In the genomic region with DNA sequence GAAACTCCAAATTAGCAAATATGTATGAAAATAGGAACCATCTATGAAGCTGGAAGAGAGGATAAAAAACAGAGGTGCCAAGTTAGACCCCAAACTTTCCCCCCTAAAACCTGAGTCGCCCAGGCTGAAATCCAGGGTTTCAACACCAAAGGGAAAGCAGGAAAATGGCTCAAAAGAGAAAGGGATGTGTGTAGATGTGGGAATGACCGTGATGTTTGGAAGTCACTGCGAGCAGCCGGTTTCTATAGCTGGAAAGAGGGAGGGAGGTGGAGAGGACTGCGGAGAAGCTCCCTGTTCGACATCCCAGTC, we compare ENCODE assay signal across 8 cellular contexts. TPM values are rescaled to one million over a fixed set of nuclear protein-coding genes. Genes with fewer than 3 reads are reported as not detected.
DNase-seq lines count a peak whose midpoint lies in the region; ATAC-seq and TF ChIP-seq lines count a peak whose summit lies in the region.

No MANE protein-coding gene starts in this region.

- H3K27me3 Mint-ChIP-seq in effector memory CD8-positive, alpha-beta T cell = peaks cover 50 to 58% of the 10 kb centered on the region in 2 donors
- H3K27me3 Mint-ChIP-seq in nephron progenitor cell (ENCODE audit: low read depth, poor library complexity) = peaks cover 66% of the 10 kb centered on the region

- no peaks in the 10 kb centered on the region for H3K9me3 ChIP-seq in HUES64 (ENCODE audit: insufficient read depth, low read depth, low read length)

- H3K27ac Mint-ChIP-seq in effector memory CD8-positive, alpha-beta T cell = no peak overlapping the region
- no peak overlapping the region for H3K27ac Mint-ChIP-seq in nephron progenitor cell

- H3K27ac ChIP-seq in HUES64 (ENCODE audit: low read depth, low read length) = no peak overlapping the region

- 6% methylated on average over 6 of the region's 6 CpGs for WGBS in HUES64

- H3K9me3 Mint-ChIP-seq in effector memory CD8-positive, alpha-beta T cell = no peaks in the 10 kb centered on the region
- H3K9me3 Mint-ChIP-seq in nephron progenitor cell = no peaks in the 10 kb centered on the region

- TF ChIP-seq CTCF in AG09309 (IDR thresholded peaks at IDR 0.05; ENCODE audit: control insufficient read depth, insufficient read depth, low read depth, low read length, missing control alignments) = no peak
- TF ChIP-seq CTCF in nephron progenitor cell (IDR thresholded peaks at IDR 0.05) = no peak

- peaks cover 21% of the 10 kb centered on the region for H3K36me3 Mint-ChIP-seq in effector memory CD8-positive, alpha-beta T cell (ENCODE audit: insufficient read depth)
- peaks cover 22% of the 10 kb centered on the region for H3K36me3 Mint-ChIP-seq in nephron progenitor cell (ENCODE audit: low read depth)

- no peak for DNase-seq in AG09309 (ENCODE audit: low read depth)
- no peak for DNase-seq in effector memory CD8-positive, alpha-beta T cell
- no peak for DNase-seq in nephron progenitor cell
- DNase-seq in AML-193 (lab: John Stamatoyannopoulos, UW) = no peak
- DNase-seq in DMS79 treated with DMSO at 0.1 percent for 48 hours (lab: John Stamatoyannopoulos, UW) = no peak
- no peak for DNase-seq in GF-D8 (lab: John Stamatoyannopoulos, UW)

- H3K4me1 Mint-ChIP-seq in effector memory CD8-positive, alpha-beta T cell (ENCODE audit: low read depth in 2 of 2) = peaks cover 29 to 32% of the 10 kb centered on the region in 2 donors
- peaks cover 72% of the 10 kb centered on the region for H3K4me1 Mint-ChIP-seq in nephron progenitor cell

- H3K4me1 ChIP-seq in HUES64 (ENCODE audit: insufficient read depth, low read length) = peaks cover 17% of the 10 kb centered on the region

- H3K4me3 Mint-ChIP-seq in effector memory CD8-positive, alpha-beta T cell = peak overlapping the region; percentile 49 to 58
- peak overlapping the region; percentile 85 for H3K4me3 Mint-ChIP-seq in nephron progenitor cell

- no peak for ATAC-seq in effector memory CD8-positive, alpha-beta T cell (replicated peaks)
- no peak for ATAC-seq in GM21515 (IDR thresholded peaks at IDR 0.05; ENCODE audit: unreplicated experiment)

- H3K4me3 ChIP-seq in AG09309 (ENCODE audit: control insufficient read depth, low read depth, low read length) (peak overlapping the region; percentile 54), HUES64 (ENCODE audit: low read length) (peak overlapping the region; percentile 69)

- peak overlapping the region; percentile 46 for H3K9ac ChIP-seq in HUES64 (ENCODE audit: low read depth, low read length)

- H3K36me3 ChIP-seq in HUES64 (ENCODE audit: insufficient read depth, low read length) = peaks cover 15% of the 10 kb centered on the region

- peaks cover 82% of the 10 kb centered on the region for H3K27me3 ChIP-seq in HUES64 (ENCODE audit: insufficient read depth, low read length)

RNA-seq across cellular contexts. Expression of gene RING1, which starts 4.5 kb away (rescaled TPM):
- polyA plus RNA-seq in HUES64 (2013, experiment 1 of 2) = 27.4 TPM
- 29.5 TPM for polyA plus RNA-seq in HUES64 (2013, experiment 2 of 2)

RNA-seq across cellular contexts. Expression of gene HSD17B8, which starts 8.4 kb away (rescaled TPM):
- 3.5 TPM for polyA plus RNA-seq in HUES64 (2013, experiment 1 of 2)
- 3.2 TPM for polyA plus RNA-seq in HUES64 (2013, experiment 2 of 2)

RNA-seq across cellular contexts. Expression of gene SLC39A7, which starts 12.1 kb away (rescaled TPM):
- polyA plus RNA-seq in HUES64 (2013, experiment 1 of 2) = 75.8 TPM
- 72.8 TPM for polyA plus RNA-seq in HUES64 (2013, experiment 2 of 2)

RNA-seq across cellular contexts. Expression of gene RXRB, which starts 12.3 kb away (rescaled TPM):
- 13.1 TPM for polyA plus RNA-seq in HUES64 (2013, experiment 1 of 2)
- polyA plus RNA-seq in HUES64 (2013, experiment 2 of 2) = 12.7 TPM

RNA-seq across cellular contexts. Expression of gene COL11A2, which starts 20.5 kb away (rescaled TPM):
- 0.70 TPM for polyA plus RNA-seq in HUES64 (2013, experiment 1 of 2)
- polyA plus RNA-seq in HUES64 (2013, experiment 2 of 2) = 0.63 TPM
